ENCODE assay signal across 15 cellular contexts in the genomic region with DNA sequence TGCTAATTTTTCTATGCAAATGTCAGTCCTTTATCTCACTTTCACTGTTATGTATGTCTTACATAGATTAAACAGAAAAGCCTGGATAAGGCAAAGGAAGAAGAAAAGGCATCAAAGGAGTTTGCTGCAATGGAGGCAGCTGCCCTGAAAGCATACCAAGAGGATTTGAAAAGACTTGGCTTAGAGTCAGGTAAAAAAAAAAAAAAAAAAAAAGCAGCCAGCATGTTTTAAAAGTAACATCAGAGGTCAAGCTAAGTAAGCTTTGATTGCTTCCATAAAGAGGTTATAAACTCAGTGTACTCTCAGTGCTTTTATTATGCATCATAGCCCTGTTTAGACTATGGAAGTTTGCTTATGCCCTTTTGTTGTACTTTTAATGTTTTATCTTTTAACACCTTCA. TPM values are rescaled to one million over a fixed set of nuclear protein-coding genes. Genes with fewer than 3 reads are reported as not detected.
DNase-seq lines count a peak whose midpoint lies in the region; ATAC-seq and TF ChIP-seq lines count a peak whose summit lies in the region.
"Had no signal": no experiment of that assay in that cellular context is flagged by ENCODE, and none has a peak within 500 bp of the region (broad histone marks: within the 10 kb centered on the region; RNA-seq: fewer than 3 reads in every experiment).

No MANE protein-coding gene starts in this region.

- peaks cover 17 to 32% (median 24%) of the 10 kb centered on the region in 3 donors for H3K4me1 ChIP-seq in skeletal muscle tissue (ENCODE audit: control insufficient read depth in 3 of 3, insufficient read depth in 3 of 3, low read length in 3 of 3)
- H3K4me1 ChIP-seq in CD4-positive, alpha-beta memory T cell (ENCODE audit: insufficient read depth, low read length), result peaks cover 24% of the 10 kb centered on the region

- no peak overlapping the region for H3K27ac Mint-ChIP-seq in CD4-positive, alpha-beta memory T cell
- H3K27ac Mint-ChIP-seq: endodermal cell had no signal

- CTCF ChIA-PET in CD4-positive, alpha-beta memory T cell (lab: Charles Lee; ENCODE audit: partially characterized antibody), result interaction anchor here (1.7 kb wide), 1 partner anchor 11 kb away, joined by 6 read pairs; no protein-coding TSS in a partner anchor

- H3K4me3 ChIP-seq in fibroblast of the aortic adventitia (ENCODE audit: low read depth, low read length) (no peak overlapping the region), skeletal muscle tissue (ENCODE audit: low read length in 3 of 3) (peak overlapping the region in 1 of 3 donors; percentile 27)
- no peak overlapping the region for H3K4me3 ChIP-seq in CD4-positive, alpha-beta memory T cell (ENCODE audit: low read length in 2 of 2)
- H3K4me3 ChIP-seq: SJCRH30, testis had no signal

- peaks cover 0 to 15% (median 0%) of the 10 kb centered on the region in 8 donors for H3K9me3 Mint-ChIP-seq in CD4-positive, alpha-beta memory T cell
- H3K9me3 Mint-ChIP-seq: endodermal cell had no signal

- no peak overlapping the region for H3K4me3 Mint-ChIP-seq in CD4-positive, alpha-beta memory T cell
- H3K4me3 Mint-ChIP-seq: endodermal cell had no signal

- H3K27me3 Mint-ChIP-seq in CD4-positive, alpha-beta memory T cell, result peaks cover 2 to 5% of the 10 kb centered on the region in 2 donors

- no peak for ATAC-seq in HG03095 (IDR thresholded peaks at IDR 0.05; ENCODE audit: unreplicated experiment)
- no peak for ATAC-seq in GM21528 (IDR thresholded peaks at IDR 0.05; ENCODE audit: low FRiP score, unreplicated experiment)

- peak; percentile 47 for DNase-seq in GM03348 (ENCODE audit: low spot score)
- peak; percentile 83 for DNase-seq in fibroblast of the aortic adventitia (ENCODE audit: low read depth)
- no peak for DNase-seq in activated CD4-positive, CD25-positive, alpha-beta regulatory T cell treated with anti-CD3 and anti-CD28 coated beads, Interleukin-2, amount 50 U/mL, for 72 hours
- DNase-seq in CD4-positive, alpha-beta memory T cell, result no peak
- DNase-seq: activated CD4-positive, alpha-beta T cell treated with anti-CD3 and anti-CD28 coated beads for 4 hours; DND-41; endodermal cell; islet precursor cell; NCI-H446 treated with DMSO at 0.1 percent for 48 hours; SJCRH30; testis had no signal

- no peaks in the 10 kb centered on the region for H3K9me3 ChIP-seq in skeletal muscle tissue (ENCODE audit: control insufficient read depth in 3 of 3, low read length in 3 of 3)
- no peaks in the 10 kb centered on the region for H3K9me3 ChIP-seq in CD4-positive, alpha-beta memory T cell (ENCODE audit: control insufficient read depth in 1 of 2, low read length in 2 of 2)
- H3K9me3 ChIP-seq: SJCRH30, testis had no signal

- H3K36me3 Mint-ChIP-seq in CD4-positive, alpha-beta memory T cell, result peaks cover 34 to 57% of the 10 kb centered on the region in 2 donors

- H3K9ac ChIP-seq in skeletal muscle tissue (ENCODE audit: low read depth in 1 of 3, low read length in 3 of 3), result peak overlapping the region; percentile 1 to 44 (median 27)

- TF ChIP-seq CTCF in VCaP (conservative IDR thresholded peaks at IDR 0.05) (no peak), fibroblast of the aortic adventitia (IDR thresholded peaks at IDR 0.05; ENCODE audit: insufficient read depth, low read length) (no peak)

- no peaks in the 10 kb centered on the region for H3K27me3 ChIP-seq in skeletal muscle tissue (ENCODE audit: control insufficient read depth in 3 of 3, insufficient read depth in 3 of 3, low read length in 3 of 3)
- no peaks in the 10 kb centered on the region for H3K27me3 ChIP-seq in CD4-positive, alpha-beta memory T cell (ENCODE audit: insufficient read depth, low read length)
- H3K27me3 ChIP-seq: SJCRH30, testis had no signal

- H3K27ac ChIP-seq in VCaP (peak overlapping the region; percentile 9; the same call in 1 of the 2 replicates), skeletal muscle tissue (ENCODE audit: low read depth, low read length) (peak overlapping the region; percentile 97)
- H3K27ac ChIP-seq in CD4-positive, alpha-beta memory T cell (ENCODE audit: low read depth, low read length), result no peak overlapping the region
- H3K27ac ChIP-seq: SJCRH30 had no signal

- H3K4me1 Mint-ChIP-seq in CD4-positive, alpha-beta memory T cell, result peaks cover 12 to 52% (median 15%) of the 10 kb centered on the region in 4 donors

- intact Hi-C loops in CD4-positive, alpha-beta memory T cell (cut with micrococcal nuclease), result no loop called here

- peaks cover 13 to 47% (median 40%) of the 10 kb centered on the region in 3 donors for H3K36me3 ChIP-seq in skeletal muscle tissue (ENCODE audit: control insufficient read depth in 3 of 3, insufficient read depth in 3 of 3, low read length in 3 of 3)
- peaks cover 36% of the 10 kb centered on the region for H3K36me3 ChIP-seq in CD4-positive, alpha-beta memory T cell (ENCODE audit: insufficient read depth, low read length)

- POLR2A ChIA-PET in CD4-positive, alpha-beta memory T cell (lab: Charles Lee; ENCODE audit: partially characterized antibody), result interaction anchor here (0.6 kb wide), 1 partner anchor 201 kb away, joined by 3 read pairs; no protein-coding TSS in a partner anchor

RNA-seq across cellular contexts. Expression of a gene that starts 3.8 kb away (rescaled TPM):
- total RNA-seq in fibroblast of the aortic adventitia (ENCODE audit: low replicate concordance) (7.8 and 10.5 TPM in 2 replicates), skeletal muscle tissue (6.8 TPM)
- total RNA-seq in CD4-positive, alpha-beta memory T cell, result 1 to 10 TPM; 8.4 to 9.1 TPM
- polyA plus RNA-seq in CD4-positive, alpha-beta memory T cell, result 1 to 10 TPM; 1.9 to 4.1 TPM

RNA-seq across cellular contexts. Expression of a gene that starts 46.0 kb away (rescaled TPM):
- total RNA-seq in fibroblast of the aortic adventitia (ENCODE audit: low replicate concordance) (47.0 and 51.0 TPM in 2 replicates), skeletal muscle tissue (33.9 TPM)
- total RNA-seq in CD4-positive, alpha-beta memory T cell, result 100 to 1,000 TPM; 188 to 192 TPM
- polyA plus RNA-seq in CD4-positive, alpha-beta memory T cell, result 100 to 1,000 TPM; 136 to 149 TPM

Comparison
In these comparisons a context has a peak if more than half of its experiments do, and no peak if none do; other contexts are left out.
1. DNase-seq: peak in GM03348 (single experiment) and fibroblast of the aortic adventitia (single experiment); none in activated CD4-positive, CD25-positive, alpha-beta regulatory T cell treated with anti-CD3 and anti-CD28 coated beads, Interleukin-2, amount 50 U/mL, for 72 hours (single experiment) and CD4-positive, alpha-beta memory T cell (0 of 5).